In the genomic region with DNA sequence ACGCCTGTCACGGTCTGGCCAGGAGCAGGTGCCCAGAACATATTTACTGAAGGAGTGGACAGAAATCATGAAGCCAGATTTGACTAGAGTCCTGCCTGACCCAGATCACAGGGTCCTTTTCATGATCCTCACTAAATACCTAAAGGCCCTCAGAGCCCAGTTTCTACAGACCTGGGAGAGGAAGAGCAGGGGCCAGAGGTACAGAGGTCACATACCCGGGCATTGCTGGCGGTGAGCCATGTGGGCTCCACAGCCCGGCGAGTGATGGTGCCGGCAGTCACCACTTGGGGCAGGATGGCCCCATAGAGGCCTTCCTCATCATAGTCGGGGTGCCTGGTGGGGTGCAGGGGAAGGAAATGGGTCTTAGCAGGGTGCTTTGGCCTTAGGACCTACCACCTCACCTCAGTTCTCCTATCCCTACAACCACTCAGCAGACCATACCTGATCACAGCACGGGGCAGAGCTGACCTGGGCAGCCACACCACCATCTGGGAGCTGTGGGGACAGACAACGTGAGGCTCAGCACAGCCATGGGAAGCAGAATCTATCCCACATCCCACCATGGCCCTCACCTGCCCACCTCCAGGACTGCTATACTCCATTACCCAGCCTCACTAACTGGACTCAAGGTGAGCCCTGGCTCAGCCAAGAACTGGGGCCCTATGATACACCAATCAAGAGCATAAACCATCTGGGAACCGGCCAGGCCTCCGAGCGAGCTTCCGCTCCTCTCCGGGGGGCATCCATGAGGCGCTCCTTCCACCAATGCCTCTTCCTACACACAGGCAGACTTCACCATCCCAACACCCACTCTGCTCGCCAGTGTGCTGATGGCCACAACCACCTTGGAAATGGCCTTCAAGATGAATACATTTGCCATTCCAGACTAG, we compare ENCODE assay signal across 15 cellular contexts. TPM values are rescaled to one million over a fixed set of nuclear protein-coding genes. Genes with fewer than 3 reads are reported as not detected.
DNase-seq lines count a peak whose midpoint lies in the region; ATAC-seq, FAIRE-seq and TF ChIP-seq lines count a peak whose summit lies in the region.
"Had no signal": no experiment of that assay in that cellular context is flagged by ENCODE, and none has a peak within 500 bp of the region (broad histone marks: within the 10 kb centered on the region; RNA-seq: fewer than 3 reads in every experiment).

No MANE protein-coding gene starts in this region.

- H3K9ac ChIP-seq in Karpas-422 (ENCODE audit: low read length), result no peak overlapping the region

- H3K36me3 ChIP-seq in Karpas-422 (ENCODE audit: insufficient read depth, low read length) (peaks cover 46% of the 10 kb centered on the region; the same call in 1 of the 2 replicates), bronchial epithelial cell (ENCODE audit: control insufficient read depth, insufficient read depth, low read length) (peaks cover 72% of the 10 kb centered on the region), osteoblast (ENCODE audit: insufficient read depth, low read length) (peaks cover 95% of the 10 kb centered on the region)

- no peaks in the 10 kb centered on the region for H3K9me3 Mint-ChIP-seq in activated CD4-positive, alpha-beta T cell treated with anti-CD3 and anti-CD28 coated beads, Interleukin-2, amount 10 ng/mL, durations not matched to agents 7 days and 5 days

- H3K27me3 ChIP-seq in Karpas-422 (ENCODE audit: low read length) (no peaks in the 10 kb centered on the region), bronchial epithelial cell (ENCODE audit: control insufficient read depth, insufficient read depth, low read length) (no peaks in the 10 kb centered on the region), osteoblast (ENCODE audit: insufficient read depth, low read length) (no peaks in the 10 kb centered on the region)
- H3K27me3 ChIP-seq: breast epithelium, tibial artery had no signal

- ATAC-seq in HG02678 (IDR thresholded peaks at IDR 0.05; ENCODE audit: unreplicated experiment), result no peak

- FAIRE-seq in bronchial epithelial cell (lab: Jason Lieb, UNC), result no peak

- no peaks in the 10 kb centered on the region for H3K4me1 ChIP-seq in Karpas-422 (ENCODE audit: low read length)
- H3K4me1 ChIP-seq in osteoblast (ENCODE audit: insufficient read depth, low read length), result no peaks in the 10 kb centered on the region
- H3K4me1 ChIP-seq: breast epithelium, tibial artery had no signal

- H3K79me2 ChIP-seq in Karpas-422 (ENCODE audit: low read length) (0 out of 2 replicates have a peak, but pooled peaks cover 2% of the 10 kb centered on the region), osteoblast (ENCODE audit: insufficient read depth, low read length) (peaks cover 39% of the 10 kb centered on the region)

- H2AFZ ChIP-seq in Karpas-422 (ENCODE audit: low read length), result no peak overlapping the region
- no peak overlapping the region for H2AFZ ChIP-seq in osteoblast (ENCODE audit: low read length)

- H3K27me3 Mint-ChIP-seq in activated CD4-positive, alpha-beta T cell treated with anti-CD3 and anti-CD28 coated beads, Interleukin-2, amount 10 ng/mL, durations not matched to agents 7 days and 5 days, result no peaks in the 10 kb centered on the region

- no peak overlapping the region for H3K4me3 Mint-ChIP-seq in activated CD4-positive, alpha-beta T cell treated with anti-CD3 and anti-CD28 coated beads, Interleukin-2, amount 10 ng/mL, durations not matched to agents 7 days and 5 days

- H3K4me3 ChIP-seq in Karpas-422 (ENCODE audit: low read length) (no peak overlapping the region), bronchial epithelial cell (ENCODE audit: low read depth, low read length) (no peak overlapping the region), osteoblast (ENCODE audit: insufficient read depth, low read length) (no peak overlapping the region)
- H3K4me3 ChIP-seq: breast epithelium, SK-N-MC, tibial artery had no signal

- H3K4me1 Mint-ChIP-seq in activated CD4-positive, alpha-beta T cell treated with anti-CD3 and anti-CD28 coated beads, Interleukin-2, amount 10 ng/mL, durations not matched to agents 7 days and 5 days, result peaks cover 3% of the 10 kb centered on the region

- peaks cover 70% of the 10 kb centered on the region for H3K36me3 Mint-ChIP-seq in activated CD4-positive, alpha-beta T cell treated with anti-CD3 and anti-CD28 coated beads, Interleukin-2, amount 10 ng/mL, durations not matched to agents 7 days and 5 days (ENCODE audit: low read depth)

- TF ChIP-seq CTCF in bronchial epithelial cell (IDR thresholded peaks at IDR 0.05; ENCODE audit: insufficient read depth, low read length, severe bottlenecking), result peak; percentile 3
- no peak for TF ChIP-seq CTCF in osteoblast (IDR thresholded peaks at IDR 0.05; ENCODE audit: extremely low read depth, low read depth, low read length)

- no peak for DNase-seq in activated CD4-positive, alpha-beta T cell treated with anti-CD3 and anti-CD28 coated beads, Interleukin-2, amount 10 ng/mL, durations not matched to agents 7 days and 5 days
- DNase-seq in activated CD4-positive, alpha-beta T cell treated with anti-CD3 and anti-CD28 coated beads, Interleukin-2, amount 50 U/mL, for 4 hours, result no peak
- DNase-seq in Karpas-422, result peak; percentile 61
- DNase-seq in bronchial epithelial cell (ENCODE audit: low read depth), result no peak
- DNase-seq in osteoblast (ENCODE audit: insufficient read length, low spot score, missing footprints), result peak; percentile 79
- DNase-seq in stimulated activated CD4-positive, alpha-beta T cell treated with anti-CD3 and anti-CD28 coated beads, Interleukin-12 subunit alpha, Interleukin-12 subunit beta, amount 100 ng/mL, for 4 hours, result no peak
- DNase-seq in NCI-H2107 (lab: John Stamatoyannopoulos, UW), result no peak
- DNase-seq: activated CD4-positive, CD25-positive, alpha-beta regulatory T cell treated with anti-CD3 and anti-CD28 coated beads, Interleukin-2, amount 50 U/mL, for 72 hours; glutamatergic neuron; NCI-H146; NCI-H82 had no signal

- CTCF ChIA-PET in activated CD4-positive, alpha-beta T cell treated with anti-CD3 and anti-CD28 coated beads, Interleukin-2, amount 10 ng/mL, durations not matched to agents 7 days and 5 days (lab: Charles Lee), result interaction anchor here (0.6 to 1.1 kb wide), 2 partner anchors 8 to 264 kb away, joined by 3 to 5 read pairs; no protein-coding TSS in a partner anchor

- no peaks in the 10 kb centered on the region for H3K9me3 ChIP-seq in Karpas-422 (ENCODE audit: low read length)
- no peaks in the 10 kb centered on the region for H3K9me3 ChIP-seq in osteoblast (ENCODE audit: low read depth, low read length)
- H3K9me3 ChIP-seq: breast epithelium, tibial artery had no signal

- peak overlapping the region; percentile 25 for H3K27ac Mint-ChIP-seq in activated CD4-positive, alpha-beta T cell treated with anti-CD3 and anti-CD28 coated beads, Interleukin-2, amount 10 ng/mL, durations not matched to agents 7 days and 5 days

- no peak overlapping the region for H3K27ac ChIP-seq in Karpas-422 (ENCODE audit: low read length)
- H3K27ac ChIP-seq in osteoblast (ENCODE audit: low read depth, low read length), result no peak overlapping the region
- H3K27ac ChIP-seq: breast epithelium, SK-N-MC, tibial artery had no signal

- no peak overlapping the region for H3K4me2 ChIP-seq in Karpas-422 (ENCODE audit: low read depth, low read length, poor library complexity, severe bottlenecking)
- no peak overlapping the region for H3K4me2 ChIP-seq in osteoblast (ENCODE audit: insufficient read depth, low read length)

- POLR2A ChIA-PET in activated CD4-positive, alpha-beta T cell treated with anti-CD3 and anti-CD28 coated beads, Interleukin-2, amount 10 ng/mL, durations not matched to agents 7 days and 5 days (lab: Charles Lee), result interaction anchor here (0.7 kb wide), 1 partner anchor 8 kb away, joined by 5 read pairs; no protein-coding TSS in a partner anchor

- no peaks in the 10 kb centered on the region for H3K9me2 ChIP-seq in Karpas-422 (replicated peaks; ENCODE audit: insufficient read depth, low read length)

- peaks cover 31% of the 10 kb centered on the region for H4K20me1 ChIP-seq in Karpas-422 (ENCODE audit: insufficient read depth, low read depth, low read length)
- H4K20me1 ChIP-seq in osteoblast (ENCODE audit: insufficient read depth, low read length), result peaks cover 24% of the 10 kb centered on the region

RNA-seq across cellular contexts. Expression of a gene that starts 12.9 kb away (rescaled TPM):
- total RNA-seq in activated CD4-positive, alpha-beta T cell treated with anti-CD3 and anti-CD28 coated beads, Interleukin-2, amount 10 ng/mL, durations not matched to agents 7 days and 5 days, result 100 to 1,000 TPM in 1 of 2 experiments, 10 to 100 TPM in 1; 85.6 to 105 TPM
- 36.8 and 76.5 TPM in 2 replicates for total RNA-seq in Karpas-422 (2014; rRNA removed; shearing (Covaris generic); ENCODE audit: low replicate concordance)
- total RNA-seq in bronchial epithelial cell, result 85.6 and 93.7 TPM in 2 replicates
- total RNA-seq in osteoblast, result 50.7 and 61.2 TPM in 2 replicates

Comparison
In these comparisons a context has a peak if more than half of its experiments do, and no peak if none do; other contexts are left out.
1. DNase-seq: peak in Karpas-422 (single experiment) and osteoblast (single experiment); none in activated CD4-positive, alpha-beta T cell treated with anti-CD3 and anti-CD28 coated beads, Interleukin-2, amount 10 ng/mL, durations not matched to agents 7 days and 5 days (single experiment), activated CD4-positive, alpha-beta T cell treated with anti-CD3 and anti-CD28 coated beads, Interleukin-2, amount 50 U/mL, for 4 hours (0 of 2), bronchial epithelial cell (single experiment), stimulated activated CD4-positive, alpha-beta T cell treated with anti-CD3 and anti-CD28 coated beads, Interleukin-12 subunit alpha, Interleukin-12 subunit beta, amount 100 ng/mL, for 4 hours (single experiment) and NCI-H2107 (single experiment).